8 cellular contexts compared by ENCODE assay signal in the genomic region with DNA sequence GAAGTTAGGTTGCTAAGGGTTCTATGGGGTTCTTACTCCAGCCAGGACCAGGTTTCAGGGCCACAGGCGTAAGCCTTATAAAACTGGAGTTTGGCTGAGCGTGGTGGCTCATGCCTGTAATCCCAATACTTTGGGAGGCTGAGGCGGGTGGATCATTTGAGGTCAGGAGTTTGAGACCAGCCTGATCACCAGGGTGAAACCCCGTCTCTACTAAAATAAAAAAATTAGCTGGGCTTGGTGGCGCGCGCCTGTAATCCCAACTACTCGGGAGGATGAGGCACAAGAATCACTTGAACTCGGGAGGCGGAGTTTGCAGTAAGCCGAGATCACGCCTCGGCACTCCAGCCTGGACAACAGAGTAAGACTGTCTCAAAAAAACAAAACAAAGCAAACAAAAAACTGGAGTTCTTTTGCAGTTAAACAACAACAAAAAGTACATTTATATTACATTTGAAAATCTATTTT. TPM values are rescaled to one million over a fixed set of nuclear protein-coding genes. Genes with fewer than 3 reads are reported as not detected.
DNase-seq lines count a peak whose midpoint lies in the region; ATAC-seq and TF ChIP-seq lines count a peak whose summit lies in the region.

No MANE protein-coding gene starts in this region.

- TF ChIP-seq CTCF in heart left ventricle (IDR thresholded peaks at IDR 0.05) (no peak), body of pancreas (IDR thresholded peaks at IDR 0.05) (no peak), uterus (IDR thresholded peaks at IDR 0.05) (peak in 1 of 4 experiments; percentile 12)

- H3K4me1 ChIP-seq in heart left ventricle: peaks cover 0 to 23% (median 11%) of the 10 kb centered on the region in 12 donors
- peaks cover 14% of the 10 kb centered on the region for H3K4me1 ChIP-seq in body of pancreas
- H3K4me1 ChIP-seq in mesodermal cell (ENCODE audit: control insufficient read depth, insufficient read depth, low read length, poor library complexity, severe bottlenecking): peaks cover 5% of the 10 kb centered on the region
- peaks cover 0 to 7% of the 10 kb centered on the region in 2 donors for H3K4me1 ChIP-seq in uterus

- H3K27ac ChIP-seq in heart left ventricle (peak overlapping the region in 11 of 12 donors; percentile 31 to 86 (median 71)), body of pancreas (peak overlapping the region in 3 of 4 donors; percentile 72 to 95 (median 94)), mesodermal cell (ENCODE audit: low read depth, low read length, severe bottlenecking) (peak overlapping the region; percentile 96), uterus (peak overlapping the region in 1 of 2 donors; percentile 36)

- WGBS in heart left ventricle, 4 donors: 66 to 74% (median 70%) methylated on average over 13 of the region's 13 CpGs
- WGBS in body of pancreas, 2 donors: 61 to 64% methylated on average over 13 of the region's 13 CpGs
- 79 to 83% methylated on average over 13 of the region's 13 CpGs for WGBS in mesodermal cell (ENCODE audit: insufficient coverage in 2 of 2), 2 experiments

- no peak for ATAC-seq in heart left ventricle
- no peak for ATAC-seq in Right ventricle myocardium inferior
- no peak for ATAC-seq in body of pancreas
- ATAC-seq in HG02588 (IDR thresholded peaks at IDR 0.05; ENCODE audit: unreplicated experiment): no peak

- TF ChIP-seq POLR2A in heart left ventricle (IDR thresholded peaks at IDR 0.05) (peak in 1 of 2 donors; percentile 6), body of pancreas (IDR thresholded peaks at IDR 0.05) (no peak), uterus (IDR thresholded peaks at IDR 0.05) (no peak)

- no peaks in the 10 kb centered on the region for H3K9me3 ChIP-seq in heart left ventricle
- no peaks in the 10 kb centered on the region for H3K9me3 ChIP-seq in body of pancreas
- no peaks in the 10 kb centered on the region for H3K9me3 ChIP-seq in mesodermal cell (ENCODE audit: control insufficient read depth, low read length)
- no peaks in the 10 kb centered on the region for H3K9me3 ChIP-seq in uterus

- H3K27me3 ChIP-seq in heart left ventricle: no peaks in the 10 kb centered on the region
- no peaks in the 10 kb centered on the region for H3K27me3 ChIP-seq in body of pancreas
- H3K27me3 ChIP-seq in uterus: no peaks in the 10 kb centered on the region

- peaks cover 0 to 20% (median 9%) of the 10 kb centered on the region in 9 donors for H3K36me3 ChIP-seq in heart left ventricle
- peaks cover 0 to 9% of the 10 kb centered on the region in 2 donors for H3K36me3 ChIP-seq in body of pancreas (replicated peaks in 1 of 2; ENCODE audit: insufficient read depth in 1 of 2, low read depth in 2 of 2)
- H3K36me3 ChIP-seq in mesodermal cell (ENCODE audit: control insufficient read depth, insufficient read depth, low read length): peaks cover 14% of the 10 kb centered on the region
- no peaks in the 10 kb centered on the region for H3K36me3 ChIP-seq in uterus

- peak overlapping the region; percentile 55 to 93 (median 78) for H3K4me3 ChIP-seq in heart left ventricle
- peak overlapping the region in 1 of 2 donors; percentile 95 for H3K4me3 ChIP-seq in body of pancreas
- H3K4me3 ChIP-seq in mesodermal cell (ENCODE audit: extremely low read depth, insufficient read depth, low read length, poor library complexity, severe bottlenecking): peak overlapping the region; percentile 74
- H3K4me3 ChIP-seq in uterus: peak overlapping the region; percentile 63 to 79

- DNase-seq in heart left ventricle (no peak), Right ventricle myocardium inferior (ENCODE audit: missing footprints) (no peak), body of pancreas (no peak), uterus (no peak), SK-N-DZ (ENCODE audit: low spot score) (no peak)
- no peak for DNase-seq in central memory CD4-positive, alpha-beta T cell

- intact Hi-C loops in heart left ventricle (cut with DNase I) (loop anchor here in 4 of 10 donors (5.0 to 10.0 kb wide), 4 partner anchors 64 to 333 kb away; partner anchors contain the start of gene ZFYVE27 (in 1 of the 4)), Right ventricle myocardium inferior (cut with DNase I) (loop anchor here (10.0 kb wide), 1 partner anchor 213 kb away; no protein-coding TSS in a partner anchor), body of pancreas (cut with DNase I) (no loop called here), uterus (cut with DNase I; ENCODE audit: low total_unique reads) (no loop called here)

RNA-seq across cellular contexts. Expression of gene RRP12, which starts 0.3 kb away (rescaled TPM):
- 10 to 100 TPM in 8 of 9 donors, 1 to 10 TPM in 1; 6.0 to 34.1 (median 18.3) TPM for total RNA-seq in heart left ventricle
- polyA plus RNA-seq in heart left ventricle: 10 to 100 TPM; 32.7 to 61.2 TPM
- total RNA-seq in Right ventricle myocardium inferior: 13.8 TPM
- 10 to 100 TPM; 13.0 to 22.1 TPM for total RNA-seq in body of pancreas
- polyA plus RNA-seq in mesodermal cell (2013, experiment 1 of 2): 16.0 TPM
- polyA plus RNA-seq in mesodermal cell (2013, experiment 2 of 2): 13.2 TPM
- 10 to 100 TPM; 14.8 to 27.6 (median 25.0) TPM for total RNA-seq in uterus
- polyA plus RNA-seq in SK-N-DZ (2014; cell fraction: cytosol; rRNA removed): 29.5 and 32.1 TPM in 2 replicates
- polyA plus RNA-seq in SK-N-DZ (2014; cell fraction: nucleus; rRNA removed): 55.4 and 56.7 TPM in 2 replicates

RNA-seq across cellular contexts. Expression of gene PGAM1, which starts 24.5 kb away (rescaled TPM):
- total RNA-seq in heart left ventricle: 100 to 1,000 TPM; 204 to 343 (median 250) TPM
- polyA plus RNA-seq in heart left ventricle: 100 to 1,000 TPM in 1 of 2 donors, 10 to 100 TPM in 1; 41.6 to 436 TPM
- total RNA-seq in Right ventricle myocardium inferior: 220 TPM
- 10 to 100 TPM; 52.7 to 66.7 TPM for total RNA-seq in body of pancreas
- 684 TPM for polyA plus RNA-seq in mesodermal cell (2013, experiment 1 of 2)
- 616 TPM for polyA plus RNA-seq in mesodermal cell (2013, experiment 2 of 2)
- 100 to 1,000 TPM; 106 to 142 (median 127) TPM for total RNA-seq in uterus
- polyA plus RNA-seq in SK-N-DZ (2014; cell fraction: cytosol; rRNA removed): 558 and 589 TPM in 2 replicates
- polyA plus RNA-seq in SK-N-DZ (2014; cell fraction: nucleus; rRNA removed): 213 and 240 TPM in 2 replicates

RNA-seq across cellular contexts. Expression of gene EXOSC1, which starts 44.3 kb away (rescaled TPM):
- total RNA-seq in heart left ventricle (10 to 100 TPM; 14.8 to 24.6 (median 16.9) TPM), Right ventricle myocardium inferior (18.2 TPM), body of pancreas (10 to 100 TPM; 20.8 to 33.2 TPM), uterus (100 to 1,000 TPM in 1 of 4 donors, 10 to 100 TPM in 3; 26.7 to 349 (median 48.3) TPM)
- 10 to 100 TPM; 26.0 to 34.5 TPM for polyA plus RNA-seq in heart left ventricle
- 47.6 TPM for polyA plus RNA-seq in mesodermal cell (2013, experiment 1 of 2)
- polyA plus RNA-seq in mesodermal cell (2013, experiment 2 of 2): 48.9 TPM
- 66.2 and 70.8 TPM in 2 replicates for polyA plus RNA-seq in SK-N-DZ (2014; cell fraction: cytosol; rRNA removed)
- 44.4 and 56.4 TPM in 2 replicates for polyA plus RNA-seq in SK-N-DZ (2014; cell fraction: nucleus; rRNA removed)

RNA-seq across cellular contexts. Expression of gene ZDHHC16, which starts 44.5 kb away (rescaled TPM):
- total RNA-seq in heart left ventricle (10 to 100 TPM; 16.2 to 36.8 (median 25.2) TPM), Right ventricle myocardium inferior (19.1 TPM), body of pancreas (10 to 100 TPM; 17.5 to 18.2 TPM), uterus (10 to 100 TPM in 2 of 4 donors, 1 to 10 TPM in 2; 1.8 to 31.8 (median 19.0) TPM)
- polyA plus RNA-seq in heart left ventricle: 10 to 100 TPM; 21.3 to 59.5 TPM
- polyA plus RNA-seq in mesodermal cell (2013, experiment 1 of 2): 47.3 TPM
- 37.1 TPM for polyA plus RNA-seq in mesodermal cell (2013, experiment 2 of 2)
- polyA plus RNA-seq in SK-N-DZ (2014; cell fraction: cytosol; rRNA removed): 55.2 and 57.1 TPM in 2 replicates
- polyA plus RNA-seq in SK-N-DZ (2014; cell fraction: nucleus; rRNA removed): 72.9 and 78.9 TPM in 2 replicates
